ENCODE assay signal across 30 cellular contexts in genomic region chr1:29233693-29234092, GRCh38.
"Had no signal": no experiment of that assay in that cellular context is flagged by ENCODE, and none has a peak within 500 bp of the region (broad histone marks: within the 10 kb centered on the region; RNA-seq: fewer than 3 reads in every experiment).

No MANE protein-coding gene starts in this region.

- H3K4me3 Mint-ChIP-seq: activated B cell treated with CpG ODN at 0.5 μM for 24 hours; activated CD4-positive, alpha-beta memory T cell treated with anti-CD3 and anti-CD28 coated beads, Interleukin-2, amount 10 ng/mL, durations not matched to agents 7 days and 5 days; activated CD8-positive, alpha-beta memory T cell treated with anti-CD3 and anti-CD28 coated beads, Interleukin-2, amount 10 ng/mL, durations not matched to agents 7 days and 5 days; activated T-helper 17 cell treated with anti-CD3 and anti-CD28 coated beads, Interleukin-2, amount 50 U/mL, for 72 hours had no signal

- H3K36me3 ChIP-seq: adrenal gland, breast epithelium had no signal

- H3K27ac Mint-ChIP-seq: activated B cell treated with CpG ODN at 0.5 μM for 24 hours; activated CD4-positive, alpha-beta memory T cell treated with anti-CD3 and anti-CD28 coated beads, Interleukin-2, amount 10 ng/mL, durations not matched to agents 7 days and 5 days; activated CD8-positive, alpha-beta memory T cell treated with anti-CD3 and anti-CD28 coated beads, Interleukin-2, amount 10 ng/mL, durations not matched to agents 7 days and 5 days; activated naive CD4-positive, alpha-beta T cell treated with anti-CD3 and anti-CD28 coated beads, Interleukin-2, amount 50 U/mL, for 72 hours; activated T-helper 17 cell treated with anti-CD3 and anti-CD28 coated beads, Interleukin-2, amount 50 U/mL, for 72 hours had no signal

- H3K9me3 Mint-ChIP-seq: activated B cell treated with CpG ODN at 0.5 μM for 24 hours; activated CD4-positive, alpha-beta memory T cell treated with anti-CD3 and anti-CD28 coated beads, Interleukin-2, amount 10 ng/mL, durations not matched to agents 7 days and 5 days; activated naive CD4-positive, alpha-beta T cell treated with anti-CD3 and anti-CD28 coated beads, Interleukin-2, amount 50 U/mL, for 72 hours; activated T-helper 17 cell treated with anti-CD3 and anti-CD28 coated beads, Interleukin-2, amount 50 U/mL, for 72 hours had no signal

- ATAC-seq: activated CD8-positive, alpha-beta memory T cell treated with anti-CD3 and anti-CD28 coated beads, Interleukin-2, amount 10 ng/mL, durations not matched to agents 7 days and 5 days; activated naive CD4-positive, alpha-beta T cell treated with anti-CD3 and anti-CD28 coated beads, Interleukin-2, amount 50 U/mL, for 72 hours; activated T-helper 17 cell treated with anti-CD3 and anti-CD28 coated beads, Interleukin-2, amount 50 U/mL, for 72 hours; body of pancreas; Right ventricle myocardium inferior had no signal

- H3K4me3 ChIP-seq: adrenal gland, body of pancreas, breast epithelium, PC-9 had no signal

- H3K9me3 ChIP-seq: adrenal gland, body of pancreas, breast epithelium had no signal

- DNase-seq: activated B cell treated with CpG ODN at 0.5 μM for 24 hours; activated CD4-positive, alpha-beta memory T cell treated with anti-CD3 and anti-CD28 coated beads, Interleukin-2, amount 10 ng/mL, durations not matched to agents 7 days and 5 days; activated CD4-positive, alpha-beta T cell treated with anti-CD3 and anti-CD28 coated beads for 48 hours; activated CD4-positive, CD25-positive, alpha-beta regulatory T cell treated with anti-CD3 and anti-CD28 coated beads, Interleukin-2, amount 50 U/mL, for 72 hours; activated CD8-positive, alpha-beta memory T cell treated with anti-CD3 and anti-CD28 coated beads for 24 hours; activated CD8-positive, alpha-beta memory T cell treated with anti-CD3 and anti-CD28 coated beads, Interleukin-2, amount 10 ng/mL, durations not matched to agents 7 days and 5 days; activated CD8-positive, alpha-beta memory T cell treated with anti-CD3 and anti-CD28 coated beads, Interleukin-2, amount 50 U/mL, for 48 hours; activated effector memory CD4-positive, alpha-beta T cell treated with anti-CD3 and anti-CD28 coated beads, Interleukin-2, amount 50 U/mL, for 16 hours; activated naive CD4-positive, alpha-beta T cell; activated T-cell treated with anti-CD3 and anti-CD28 coated beads, Interleukin-2, amount 50 U/mL, for 48 hours; adrenal gland; body of pancreas; MM.1S; MV-4-11; NCI-H1092; NCI-H1436 treated with DMSO at 0.1 percent for 48 hours; NCI-H1694 treated with DMSO at 0.1 percent for 48 hours; NCI-H2029; NCI-H345; NCI-H524 treated with DMSO at 0.1 percent for 48 hours; PC-9; SIG-M5; SW 1271; T-helper 1 cell; T-helper 2 cell; T-helper 9 cell had no signal

- H3K27me3 ChIP-seq: body of pancreas, breast epithelium had no signal
